Comparison of ENCODE assay signal across 9 cellular contexts in genomic region chr21:45966995-45967394, GRCh38. TPM values are rescaled to one million over a fixed set of nuclear protein-coding genes. Genes with fewer than 3 reads are reported as not detected.
"Had no signal": no experiment of that assay in that cellular context is flagged by ENCODE, and none has a peak within 500 bp of the region (broad histone marks: within the 10 kb centered on the region; RNA-seq: fewer than 3 reads in every experiment).

No MANE protein-coding gene starts in this region.

- DNase-seq: GM23248, GOT3, H7, HFFc6 had no signal

- ATAC-seq: HCT116, HepG2 had no signal

- H3K27ac Mint-ChIP-seq: HFFc6, IgD-negative memory B cell had no signal

- H3K4me3 ChIP-seq: GM23248, HAP-1 had no signal

- H3K4me3 Mint-ChIP-seq: HFFc6, IgD-negative memory B cell had no signal

- H3K4me1 ChIP-seq: HAP-1 had no signal

- H3K36me3 ChIP-seq: HAP-1 had no signal

- H3K27ac ChIP-seq: GM23248, HL-60 had no signal

- H3K9ac ChIP-seq: GM23248 had no signal

RNA-seq across cellular contexts. Expression of gene COL6A1, which starts 14.6 kb away (rescaled TPM):
- polyA plus RNA-seq: IgD-negative memory B cell had no signal
